In the genomic region with DNA sequence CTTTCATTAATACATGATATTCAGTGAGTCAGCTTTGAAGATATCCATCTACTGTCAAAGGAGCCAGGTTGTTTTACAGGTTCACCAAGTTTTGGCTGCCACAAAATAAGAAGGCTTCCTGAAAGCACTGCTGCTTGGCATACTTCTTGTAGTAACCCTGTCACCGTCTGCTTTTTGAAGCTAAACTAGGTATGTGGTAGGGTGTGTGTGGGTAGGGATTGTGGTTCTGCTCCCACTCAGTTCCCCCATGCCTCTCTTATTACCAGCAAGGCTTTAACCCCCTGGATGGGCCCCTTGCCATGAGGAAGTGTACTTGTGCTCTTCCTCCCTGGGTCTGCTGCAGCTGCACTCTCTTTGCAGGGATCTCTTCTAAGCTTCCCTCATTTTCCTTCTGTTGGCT, we compare ENCODE assay signal across 16 cellular contexts.
DNase-seq lines count a peak whose midpoint lies in the region; ATAC-seq and TF ChIP-seq lines count a peak whose summit lies in the region.
"Had no signal": no experiment of that assay in that cellular context is flagged by ENCODE, and none has a peak within 500 bp of the region (broad histone marks: within the 10 kb centered on the region; RNA-seq: fewer than 3 reads in every experiment).

No MANE protein-coding gene starts in this region.

- H3K23ac ChIP-seq in H9 (ENCODE audit: insufficient read length, low read depth, low read length): no peak overlapping the region

- no peak overlapping the region for H3K4me2 ChIP-seq in H9 (ENCODE audit: insufficient read depth, insufficient read length, low read length)

- H3K4me3 Mint-ChIP-seq in H9: no peak overlapping the region
- no peak overlapping the region for H3K4me3 Mint-ChIP-seq in endodermal cell
- H3K4me3 Mint-ChIP-seq: activated naive CD4-positive, alpha-beta T cell treated with anti-CD3 and anti-CD28 coated beads, Interleukin-2, amount 10 ng/mL, durations not matched to agents 7 days and 5 days; HFFc6; natural killer cell treated with Interleukin-12 subunit alpha and Interleukin-12 subunit beta and Interleukin-15 and Interleukin-18, amount 100 ng/mL, for 72 hours; stimulated activated effector memory CD8-positive, alpha-beta T cell treated with anti-CD3 and anti-CD28 coated beads, Interleukin-12 subunit alpha, Interleukin-12 subunit beta, amount 100 ng/mL, for 72 hours had no signal

- H3K27ac Mint-ChIP-seq in H9 (peak overlapping the region in 2 of 3 experiments; percentile 16 to 77; a peak in 2 of 7 replicates), endodermal cell (no peak overlapping the region)
- H3K27ac Mint-ChIP-seq: activated naive CD4-positive, alpha-beta T cell treated with anti-CD3 and anti-CD28 coated beads, Interleukin-2, amount 10 ng/mL, durations not matched to agents 7 days and 5 days; HFFc6; natural killer cell treated with Interleukin-12 subunit alpha and Interleukin-12 subunit beta and Interleukin-15 and Interleukin-18, amount 100 ng/mL, for 72 hours; stimulated activated effector memory CD8-positive, alpha-beta T cell treated with anti-CD3 and anti-CD28 coated beads, Interleukin-12 subunit alpha, Interleukin-12 subunit beta, amount 100 ng/mL, for 72 hours had no signal

- H3K27ac ChIP-seq in H9 (ENCODE audit: insufficient read length, low read depth, low read length) (no peak overlapping the region), endodermal cell (ENCODE audit: low read depth, low read length) (no peak overlapping the region), prostate gland (peak overlapping the region in 1 of 2 donors; percentile 45), WERI-Rb-1 (no peak overlapping the region)

- peaks cover 10 to 14% of the 10 kb centered on the region in 2 experiments for H3K4me1 Mint-ChIP-seq in H9
- H3K4me1 Mint-ChIP-seq in endodermal cell: peaks cover 7% of the 10 kb centered on the region
- H3K4me1 Mint-ChIP-seq: activated naive CD4-positive, alpha-beta T cell treated with anti-CD3 and anti-CD28 coated beads, Interleukin-2, amount 10 ng/mL, durations not matched to agents 7 days and 5 days; stimulated activated effector memory CD8-positive, alpha-beta T cell treated with anti-CD3 and anti-CD28 coated beads, Interleukin-12 subunit alpha, Interleukin-12 subunit beta, amount 100 ng/mL, for 72 hours had no signal

- no peak overlapping the region for H2BK120ac ChIP-seq in H9 (ENCODE audit: low read depth, low read length, poor library complexity, severe bottlenecking)

- no peak overlapping the region for H4K8ac ChIP-seq in H9 (replicated peaks; ENCODE audit: insufficient read length, low read depth, low read length)

- no peak overlapping the region for H2BK20ac ChIP-seq in H9 (ENCODE audit: low read depth, low read length, poor library complexity, severe bottlenecking)

- H3K14ac ChIP-seq in H9 (ENCODE audit: insufficient read depth, low read length): no peak overlapping the region

- no peak overlapping the region for H4K5ac ChIP-seq in H9 (ENCODE audit: insufficient read length, low read depth, low read length)

- H2BK12ac ChIP-seq in H9 (ENCODE audit: insufficient read length, low read depth, low read length): no peak overlapping the region

- no peak for ATAC-seq in HG02798 (IDR thresholded peaks at IDR 0.05; ENCODE audit: poor library complexity, unreplicated experiment)
- ATAC-seq: natural killer cell treated with Interleukin-12 subunit alpha and Interleukin-12 subunit beta and Interleukin-15 and Interleukin-18, amount 100 ng/mL, for 72 hours; stimulated activated effector memory CD8-positive, alpha-beta T cell treated with anti-CD3 and anti-CD28 coated beads, Interleukin-12 subunit alpha, Interleukin-12 subunit beta, amount 100 ng/mL, for 72 hours had no signal

- DNase-seq in H9: no peak
- DNase-seq in NCI-H446 treated with DMSO at 0.1 percent for 48 hours (lab: John Stamatoyannopoulos, UW): peak; percentile 57
- DNase-seq in endodermal cell: peak; percentile 41
- DNase-seq in prostate gland (ENCODE audit: low spot score): peak; percentile 75
- DNase-seq in central memory CD4-positive, alpha-beta T cell: no peak
- no peak for DNase-seq in NCI-H748 (lab: John Stamatoyannopoulos, UW; ENCODE audit: unreplicated experiment)
- DNase-seq in WERI-Rb-1: no peak
- DNase-seq: activated CD4-positive, alpha-beta T cell treated with anti-CD3 and anti-CD28 coated beads, Interleukin-2, amount 50 U/mL, for 1 hour; activated naive CD4-positive, alpha-beta T cell treated with anti-CD3 and anti-CD28 coated beads, Interleukin-2, amount 10 ng/mL, durations not matched to agents 7 days and 5 days; HFFc6; hippocampal formation; NCI-H187; stimulated activated CD4-positive, alpha-beta T cell treated with anti-CD3 and anti-CD28 coated beads, Interleukin-15, amount 100 ng/mL, for 24 hours had no signal

- no peak overlapping the region for H3K56ac ChIP-seq in H9 (ENCODE audit: insufficient read length, low read depth, low read length)

- H3K79me2 ChIP-seq in H9 (ENCODE audit: insufficient read depth, low read length): no peaks in the 10 kb centered on the region

- no peak overlapping the region for H2BK5ac ChIP-seq in H9 (ENCODE audit: insufficient read length, low read length)

- no peak overlapping the region for H2AK5ac ChIP-seq in H9 (ENCODE audit: insufficient read length, low read length)

- no CpG with 5 or more reads among the region's 1 CpG for WGBS in H9 (ENCODE audit: extremely low coverage, insufficient read length, low lambda C conversion rate)
- 75% methylated on average over 1 of the region's 1 CpG; no CpG with 5 or more reads in 1 of the 2 experiments for WGBS in endodermal cell (ENCODE audit: insufficient coverage in 1 of 2, insufficient read length in 1 of 2), 2 experiments
- 33% methylated on average over 1 of the region's 1 CpG for WGBS in prostate gland

- no peak overlapping the region for H3K9ac ChIP-seq in H9 (ENCODE audit: extremely low read depth, insufficient read length, low read length)
- no peak overlapping the region for H3K9ac ChIP-seq in endodermal cell (ENCODE audit: extremely low read depth, low read length, poor library complexity, severe bottlenecking)

- H3K36me3 ChIP-seq in endodermal cell (ENCODE audit: control insufficient read depth, insufficient read depth, low read length) (no peaks in the 10 kb centered on the region), prostate gland (no peaks in the 10 kb centered on the region), WERI-Rb-1 (no peaks in the 10 kb centered on the region)

- H3T11ph ChIP-seq in H9 (ENCODE audit: low read length): no peak overlapping the region

- H4K20me1 ChIP-seq in H9 (ENCODE audit: control insufficient read depth, insufficient read depth, insufficient read length): no peaks in the 10 kb centered on the region

- H3K18ac ChIP-seq in H9 (ENCODE audit: insufficient read length, low read depth, low read length): no peak overlapping the region

- H3K4me1 ChIP-seq in H9 (ENCODE audit: insufficient read depth, low read length) (no peaks in the 10 kb centered on the region), endodermal cell (ENCODE audit: control insufficient read depth, insufficient read depth, low read length) (no peaks in the 10 kb centered on the region), prostate gland (replicated peaks) (no peaks in the 10 kb centered on the region)

- H3K27me3 Mint-ChIP-seq in H9 (ENCODE audit: low read depth) (no peaks in the 10 kb centered on the region), endodermal cell (ENCODE audit: insufficient read depth) (no peaks in the 10 kb centered on the region)
- H3K27me3 Mint-ChIP-seq: activated naive CD4-positive, alpha-beta T cell treated with anti-CD3 and anti-CD28 coated beads, Interleukin-2, amount 10 ng/mL, durations not matched to agents 7 days and 5 days; natural killer cell treated with Interleukin-12 subunit alpha and Interleukin-12 subunit beta and Interleukin-15 and Interleukin-18, amount 100 ng/mL, for 72 hours had no signal

- no peaks in the 10 kb centered on the region for H3K79me1 ChIP-seq in H9 (ENCODE audit: insufficient read depth, low read depth, low read length, poor library complexity, severe bottlenecking)

- TF ChIP-seq POLR2A in prostate gland (IDR thresholded peaks at IDR 0.05): no peak

- no peak overlapping the region for H2BK15ac ChIP-seq in H9 (ENCODE audit: low read depth, low read length)

- H3K23me2 ChIP-seq in H9 (ENCODE audit: insufficient read length, low read depth, low read length, poor library complexity, severe bottlenecking): no peaks in the 10 kb centered on the region

- H3K9me3 ChIP-seq in H9 (ENCODE audit: control insufficient read depth, low read depth, low read length) (no peaks in the 10 kb centered on the region), endodermal cell (ENCODE audit: control insufficient read depth, low read length) (no peaks in the 10 kb centered on the region), prostate gland (no peaks in the 10 kb centered on the region), WERI-Rb-1 (ENCODE audit: severe bottlenecking) (no peaks in the 10 kb centered on the region)

- no peak overlapping the region for H4K91ac ChIP-seq in H9 (ENCODE audit: insufficient read length, low read depth, low read length)

- no peaks in the 10 kb centered on the region for H3K27me3 ChIP-seq in H9 (ENCODE audit: insufficient read depth, low read length)
- no peaks in the 10 kb centered on the region for H3K27me3 ChIP-seq in endodermal cell (ENCODE audit: control insufficient read depth, insufficient read depth, low read length, poor library complexity, severe bottlenecking)
- H3K27me3 ChIP-seq in prostate gland (replicated peaks; ENCODE audit: insufficient read depth): no peaks in the 10 kb centered on the region
- H3K27me3 ChIP-seq in WERI-Rb-1 (ENCODE audit: insufficient read depth, low read depth, severe bottlenecking): no peaks in the 10 kb centered on the region

- no peak for TF ChIP-seq CTCF in H9 (conservative IDR thresholded peaks at IDR 0.05)
- no peak for TF ChIP-seq CTCF in endodermal cell (conservative IDR thresholded peaks at IDR 0.05)
- TF ChIP-seq CTCF in prostate gland (IDR thresholded peaks at IDR 0.05): no peak
- TF ChIP-seq CTCF in WERI-Rb-1 (IDR thresholded peaks at IDR 0.05; ENCODE audit: low read depth, low read length): no peak

- no peak overlapping the region for H3K4ac ChIP-seq in H9 (ENCODE audit: low read depth, low read length)

- H3K9me3 Mint-ChIP-seq in H9: peaks cover 3% of the 10 kb centered on the region in 2 experiments; a peak in 3 of 5 replicates
- peaks cover 3% of the 10 kb centered on the region for H3K9me3 Mint-ChIP-seq in endodermal cell
- H3K9me3 Mint-ChIP-seq: activated naive CD4-positive, alpha-beta T cell treated with anti-CD3 and anti-CD28 coated beads, Interleukin-2, amount 10 ng/mL, durations not matched to agents 7 days and 5 days; stimulated activated effector memory CD8-positive, alpha-beta T cell treated with anti-CD3 and anti-CD28 coated beads, Interleukin-12 subunit alpha, Interleukin-12 subunit beta, amount 100 ng/mL, for 72 hours had no signal

- intact Hi-C loops in prostate gland (cut with DNase I): no loop called here

- H3K36me3 Mint-ChIP-seq in H9 (ENCODE audit: insufficient read depth in 1 of 3, low read depth in 3 of 3) (peaks cover 0 to 5% (median 3%) of the 10 kb centered on the region in 3 experiments; a peak in 4 of 7 replicates), endodermal cell (ENCODE audit: low read depth) (no peaks in the 10 kb centered on the region)
- H3K36me3 Mint-ChIP-seq: activated naive CD4-positive, alpha-beta T cell treated with anti-CD3 and anti-CD28 coated beads, Interleukin-2, amount 10 ng/mL, durations not matched to agents 7 days and 5 days; natural killer cell treated with Interleukin-12 subunit alpha and Interleukin-12 subunit beta and Interleukin-15 and Interleukin-18, amount 100 ng/mL, for 72 hours; stimulated activated effector memory CD8-positive, alpha-beta T cell treated with anti-CD3 and anti-CD28 coated beads, Interleukin-12 subunit alpha, Interleukin-12 subunit beta, amount 100 ng/mL, for 72 hours had no signal

- H3K4me3 ChIP-seq in endodermal cell (ENCODE audit: low read length): no peak overlapping the region
- peak overlapping the region in 1 of 2 donors; percentile 18 for H3K4me3 ChIP-seq in prostate gland
- no peak overlapping the region for H3K4me3 ChIP-seq in WERI-Rb-1 (ENCODE audit: low read depth, low read length)

- H2AFZ ChIP-seq in H9 (ENCODE audit: low read length): no peak overlapping the region

Comparison
In these comparisons a context has a peak if more than half of its experiments do, and no peak if none do; other contexts are left out.
1. DNase-seq: peak in NCI-H446 treated with DMSO at 0.1 percent for 48 hours (single experiment), endodermal cell (single experiment) and prostate gland (single experiment); none in H9 (single experiment), central memory CD4-positive, alpha-beta T cell (single experiment), NCI-H748 (single experiment) and WERI-Rb-1 (single experiment).